36 cellular contexts compared by ENCODE assay signal in genomic region chr17:43612515-43612914, GRCh38. TPM values are rescaled to one million over a fixed set of nuclear protein-coding genes. Genes with fewer than 3 reads are reported as not detected.
"Had no signal": no experiment of that assay in that cellular context is flagged by ENCODE, and none has a peak within 500 bp of the region (broad histone marks: within the 10 kb centered on the region; RNA-seq: fewer than 3 reads in every experiment).

No MANE protein-coding gene starts in this region.

- H3K9me3 ChIP-seq: ascending aorta, breast epithelium, colonic mucosa, esophagus squamous epithelium, gastroesophageal sphincter had no signal

- H3K27ac ChIP-seq: ascending aorta, breast epithelium, cardiac muscle cell, colonic mucosa, epithelial cell of prostate, esophagus squamous epithelium, gastroesophageal sphincter, WERI-Rb-1 had no signal

- H3K27me3 ChIP-seq: ascending aorta, breast epithelium, cardiac muscle cell, colonic mucosa, esophagus squamous epithelium had no signal

- H3K4me3 ChIP-seq: ascending aorta, breast epithelium, cardiac muscle cell, colonic mucosa, esophagus squamous epithelium, gastroesophageal sphincter had no signal

- H3K4me1 Mint-ChIP-seq: activated CD4-positive, alpha-beta T cell treated with anti-CD3 and anti-CD28 coated beads, Interleukin-2, amount 10 ng/mL, durations not matched to agents 24 days and 14 days; activated naive CD4-positive, alpha-beta T cell treated with anti-CD3 and anti-CD28 coated beads, Interleukin-2, amount 10 ng/mL, durations not matched to agents 7 days and 5 days; activated naive CD8-positive, alpha-beta T cell treated with anti-CD3 and anti-CD28 coated beads, Interleukin-2, amount 10 ng/mL, durations not matched to agents 7 days and 5 days; T-helper 17 cell had no signal

- H3K4me1 ChIP-seq: ascending aorta, breast epithelium, colonic mucosa had no signal

- H3K4me3 Mint-ChIP-seq: activated CD4-positive, alpha-beta memory T cell treated with anti-CD3 and anti-CD28 coated beads for 36 hours; activated CD4-positive, alpha-beta T cell treated with anti-CD3 and anti-CD28 coated beads for 36 hours; activated CD4-positive, alpha-beta T cell treated with anti-CD3 and anti-CD28 coated beads, Interleukin-2, amount 10 ng/mL, durations not matched to agents 24 days and 14 days; activated CD8-positive, alpha-beta memory T cell treated with anti-CD3 and anti-CD28 coated beads, Interleukin-2, amount 10 ng/mL, durations not matched to agents 7 days and 5 days; activated CD8-positive, alpha-beta T cell treated with anti-CD3 and anti-CD28 coated beads, Interleukin-2, amount 10 ng/mL, durations not matched to agents 7 days and 5 days; activated naive CD4-positive, alpha-beta T cell treated with anti-CD3 and anti-CD28 coated beads, Interleukin-2, amount 10 ng/mL, durations not matched to agents 7 days and 5 days; activated naive CD8-positive, alpha-beta T cell treated with anti-CD3 and anti-CD28 coated beads, Interleukin-2, amount 10 ng/mL, durations not matched to agents 7 days and 5 days; activated T-cell treated with anti-CD3 and anti-CD28 coated beads, Interleukin-2, amount 50 U/mL, for 24 hours; activated T-cell treated with anti-CD3 and anti-CD28 coated beads, Interleukin-2, amount 50 U/mL, for 72 hours; brain; T-helper 17 cell; T-helper 2 cell treated with Interferon-gamma antibody and Interleukin-4, amounts not matched to agents 5 μg/mL and 100 μg/mL, for 36 hours had no signal

- H3K36me3 Mint-ChIP-seq: activated CD4-positive, alpha-beta memory T cell treated with anti-CD3 and anti-CD28 coated beads for 36 hours; activated CD8-positive, alpha-beta memory T cell treated with anti-CD3 and anti-CD28 coated beads, Interleukin-2, amount 10 ng/mL, durations not matched to agents 7 days and 5 days; activated naive CD4-positive, alpha-beta T cell treated with anti-CD3 and anti-CD28 coated beads, Interleukin-2, amount 10 ng/mL, durations not matched to agents 7 days and 5 days; activated naive CD4-positive, alpha-beta T cell treated with anti-CD3 and anti-CD28 coated beads, Interleukin-2, amount 50 U/mL, for 72 hours; activated naive CD8-positive, alpha-beta T cell treated with anti-CD3 and anti-CD28 coated beads, Interleukin-2, amount 10 ng/mL, durations not matched to agents 7 days and 5 days; brain had no signal

- ATAC-seq: activated CD4-positive, alpha-beta T cell treated with anti-CD3 and anti-CD28 coated beads for 36 hours; activated CD8-positive, alpha-beta memory T cell treated with anti-CD3 and anti-CD28 coated beads, Interleukin-2, amount 10 ng/mL, durations not matched to agents 7 days and 5 days; activated CD8-positive, alpha-beta T cell treated with anti-CD3 and anti-CD28 coated beads, Interleukin-2, amount 10 ng/mL, durations not matched to agents 7 days and 5 days; activated naive CD4-positive, alpha-beta T cell treated with anti-CD3 and anti-CD28 coated beads, Interleukin-2, amount 50 U/mL, for 72 hours; activated T-cell treated with anti-CD3 and anti-CD28 coated beads, Interleukin-2, amount 50 U/mL, for 72 hours; gastroesophageal sphincter; T-helper 17 cell had no signal

- DNase-seq: activated CD4-positive, alpha-beta memory T cell treated with anti-CD3 and anti-CD28 coated beads for 36 hours; activated CD4-positive, alpha-beta T cell treated with anti-CD3 and anti-CD28 coated beads for 36 hours; activated CD4-positive, alpha-beta T cell treated with anti-CD3 and anti-CD28 coated beads, Interleukin-2, amount 10 ng/mL, durations not matched to agents 24 days and 14 days; activated CD4-positive, CD25-positive, alpha-beta regulatory T cell; activated CD4-positive, CD25-positive, alpha-beta regulatory T cell treated with anti-CD3 and anti-CD28 coated beads, Interleukin-2, amount 50 U/mL, for 72 hours; activated CD8-positive, alpha-beta memory T cell treated with anti-CD3 and anti-CD28 coated beads, Interleukin-2, amount 10 ng/mL, durations not matched to agents 7 days and 5 days; activated CD8-positive, alpha-beta memory T cell treated with anti-CD3 and anti-CD28 coated beads, Interleukin-2, amount 50 U/mL, for 48 hours; activated CD8-positive, alpha-beta T cell treated with anti-CD3 and anti-CD28 coated beads, Interleukin-2, amount 10 ng/mL, durations not matched to agents 7 days and 5 days; activated gamma-delta T cell; activated naive CD4-positive, alpha-beta T cell; activated naive CD4-positive, alpha-beta T cell treated with anti-CD3 and anti-CD28 coated beads, Interleukin-2, amount 10 ng/mL, durations not matched to agents 7 days and 5 days; activated naive CD8-positive, alpha-beta T cell treated with anti-CD3 and anti-CD28 coated beads, Interleukin-2, amount 10 ng/mL, durations not matched to agents 7 days and 5 days; activated T-cell treated with anti-CD3 and anti-CD28 coated beads for 4 hours; activated T-cell treated with anti-CD3 and anti-CD28 coated beads, Interleukin-2, amount 50 U/mL, for 24 hours; activated T-cell treated with anti-CD3 and anti-CD28 coated beads, Interleukin-2, amount 50 U/mL, for 72 hours; central memory CD4-positive, alpha-beta T cell; cerebellar nuclear complex; colonic mucosa; effector CD8-positive, alpha-beta T cell; esophagus squamous epithelium; foreskin melanocyte; T-helper 1 cell; T-helper 17 cell; T1000; WERI-Rb-1 had no signal

- FAIRE-seq: endometrium, endothelial cell of umbilical vein had no signal

- H3K36me3 ChIP-seq: ascending aorta, breast epithelium, cardiac muscle cell, colonic mucosa, esophagus squamous epithelium, gastroesophageal sphincter, WERI-Rb-1 had no signal

- H3K9me3 Mint-ChIP-seq: activated CD4-positive, alpha-beta memory T cell treated with anti-CD3 and anti-CD28 coated beads for 36 hours; activated CD4-positive, alpha-beta T cell treated with anti-CD3 and anti-CD28 coated beads, Interleukin-2, amount 10 ng/mL, durations not matched to agents 24 days and 14 days; activated naive CD4-positive, alpha-beta T cell treated with anti-CD3 and anti-CD28 coated beads, Interleukin-2, amount 10 ng/mL, durations not matched to agents 7 days and 5 days; activated naive CD4-positive, alpha-beta T cell treated with anti-CD3 and anti-CD28 coated beads, Interleukin-2, amount 50 U/mL, for 72 hours; activated T-cell treated with anti-CD3 and anti-CD28 coated beads, Interleukin-2, amount 50 U/mL, for 24 hours; activated T-cell treated with anti-CD3 and anti-CD28 coated beads, Interleukin-2, amount 50 U/mL, for 72 hours; T-helper 2 cell treated with Interferon-gamma antibody and Interleukin-4, amounts not matched to agents 5 μg/mL and 100 μg/mL, for 36 hours had no signal

- H3K27me3 Mint-ChIP-seq: activated CD4-positive, alpha-beta memory T cell treated with anti-CD3 and anti-CD28 coated beads for 36 hours; activated CD4-positive, alpha-beta T cell treated with anti-CD3 and anti-CD28 coated beads for 36 hours had no signal

- H3K27ac Mint-ChIP-seq: activated CD4-positive, alpha-beta memory T cell treated with anti-CD3 and anti-CD28 coated beads for 36 hours; activated CD4-positive, alpha-beta T cell treated with anti-CD3 and anti-CD28 coated beads for 36 hours; activated CD8-positive, alpha-beta memory T cell treated with anti-CD3 and anti-CD28 coated beads, Interleukin-2, amount 10 ng/mL, durations not matched to agents 7 days and 5 days; activated CD8-positive, alpha-beta T cell treated with anti-CD3 and anti-CD28 coated beads, Interleukin-2, amount 10 ng/mL, durations not matched to agents 7 days and 5 days; activated naive CD4-positive, alpha-beta T cell treated with anti-CD3 and anti-CD28 coated beads, Interleukin-2, amount 10 ng/mL, durations not matched to agents 7 days and 5 days; activated naive CD8-positive, alpha-beta T cell treated with anti-CD3 and anti-CD28 coated beads, Interleukin-2, amount 10 ng/mL, durations not matched to agents 7 days and 5 days; activated T-cell treated with anti-CD3 and anti-CD28 coated beads, Interleukin-2, amount 50 U/mL, for 24 hours; activated T-cell treated with anti-CD3 and anti-CD28 coated beads, Interleukin-2, amount 50 U/mL, for 72 hours; brain; T-helper 17 cell had no signal

RNA-seq across cellular contexts. Expression of gene MEOX1, which starts 49.2 kb away (rescaled TPM):
- total RNA-seq: endothelial cell of umbilical vein, fibroblast of lung had no signal
- polyA plus RNA-seq: fibroblast of lung had no signal
